ENCODE assay signal across 19 cellular contexts in the genomic region with DNA sequence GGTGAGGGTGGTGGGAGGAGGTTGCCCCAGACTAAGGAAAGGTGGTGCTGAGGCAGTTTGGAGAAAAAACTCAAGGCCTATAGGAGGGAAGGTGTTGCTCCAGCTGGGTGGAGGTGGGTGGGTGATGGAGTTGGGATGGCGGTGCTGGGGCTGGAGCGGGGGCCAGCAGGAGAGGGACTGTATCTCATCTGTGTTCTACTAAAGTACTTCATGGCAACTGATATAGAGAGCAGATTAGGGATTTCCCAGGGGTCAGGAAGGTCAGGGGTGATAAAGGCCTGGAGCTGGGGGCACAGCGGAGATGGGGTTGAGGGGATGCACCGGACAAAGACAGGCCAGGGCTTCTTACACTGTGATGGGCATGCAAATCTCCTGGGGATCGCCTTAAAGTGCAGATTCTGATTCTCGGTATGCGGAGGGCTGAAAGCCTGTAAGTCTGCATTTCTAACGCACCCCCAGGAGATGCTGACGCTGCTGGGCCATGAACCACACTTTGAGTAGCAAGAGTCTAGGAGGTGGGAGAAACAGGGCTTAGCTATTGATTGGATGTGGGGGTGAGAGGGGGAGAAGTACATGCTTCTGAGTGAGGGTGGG. TPM values are rescaled to one million over a fixed set of nuclear protein-coding genes. Genes with fewer than 3 reads are reported as not detected.
DNase-seq lines count a peak whose midpoint lies in the region; ATAC-seq and TF ChIP-seq lines count a peak whose summit lies in the region.
"Had no signal": no experiment of that assay in that cellular context is flagged by ENCODE, and none has a peak within 500 bp of the region (broad histone marks: within the 10 kb centered on the region; RNA-seq: fewer than 3 reads in every experiment).

No MANE protein-coding gene starts in this region.

- H3K27ac Mint-ChIP-seq in natural killer cell treated with Interleukin-12 subunit alpha and Interleukin-12 subunit beta and Interleukin-15 and Interleukin-18, amount 100 ng/mL, for 72 hours, result no peak overlapping the region
- no peak overlapping the region for H3K27ac Mint-ChIP-seq in natural killer cell
- H3K27ac Mint-ChIP-seq: CD8-positive, alpha-beta memory T cell had no signal

- peak; percentile 51 for DNase-seq in natural killer cell treated with Interleukin-12 subunit alpha and Interleukin-12 subunit beta and Interleukin-15 and Interleukin-18, amount 100 ng/mL, for 72 hours (ENCODE audit: low spot score)
- DNase-seq in natural killer cell, result no peak
- DNase-seq in mesenteric fat pad (ENCODE audit: low spot score), result peak; percentile 53
- DNase-seq in sigmoid colon, result peak; percentile 40
- no peak for DNase-seq in GM10266 (ENCODE audit: extremely low spot score)
- no peak for DNase-seq in NCI-H2081 treated with DMSO at 0.1 percent for 48 hours (lab: John Stamatoyannopoulos, UW)
- DNase-seq: ACHN; C1 segment of cervical spinal cord; CD8-positive, alpha-beta memory T cell; KG1; NCI-H1105 treated with DMSO at 0.1 percent for 48 hours; NCI-H1694; NCI-H510A treated with DMSO at 0.1 percent for 48 hours; PC-9; SJCRH30 had no signal

- no peak overlapping the region for H3K4me3 Mint-ChIP-seq in natural killer cell treated with Interleukin-12 subunit alpha and Interleukin-12 subunit beta and Interleukin-15 and Interleukin-18, amount 100 ng/mL, for 72 hours
- H3K4me3 Mint-ChIP-seq in natural killer cell, result no peak overlapping the region
- H3K4me3 Mint-ChIP-seq: CD8-positive, alpha-beta memory T cell had no signal

- H3K36me3 Mint-ChIP-seq in natural killer cell treated with Interleukin-12 subunit alpha and Interleukin-12 subunit beta and Interleukin-15 and Interleukin-18, amount 100 ng/mL, for 72 hours, result no peaks in the 10 kb centered on the region
- no peaks in the 10 kb centered on the region for H3K36me3 Mint-ChIP-seq in natural killer cell
- H3K36me3 Mint-ChIP-seq: CD8-positive, alpha-beta memory T cell had no signal

- H3K4me3 ChIP-seq in sigmoid colon, result no peak overlapping the region
- H3K4me3 ChIP-seq: PC-9, SJCRH30 had no signal

- WGBS in sigmoid colon, 2 donors, result 63 to 74% methylated on average over 9 of the region's 9 CpGs

- TF ChIP-seq CTCF in natural killer cell (IDR thresholded peaks at IDR 0.05) (no peak), sigmoid colon (IDR thresholded peaks at IDR 0.05) (no peak), GM10266 (IDR thresholded peaks at IDR 0.05; ENCODE audit: control insufficient read depth, insufficient read depth, low read depth, missing control alignments) (no peak)

- peaks cover 7 to 9% of the 10 kb centered on the region in 2 donors for H3K27me3 Mint-ChIP-seq in natural killer cell treated with Interleukin-12 subunit alpha and Interleukin-12 subunit beta and Interleukin-15 and Interleukin-18, amount 100 ng/mL, for 72 hours
- H3K27me3 Mint-ChIP-seq in natural killer cell (ENCODE audit: low read depth in 2 of 2), result peaks cover 0 to 8% of the 10 kb centered on the region in 2 donors

- TF ChIP-seq EP300 in sigmoid colon (IDR thresholded peaks at IDR 0.05), result no peak

- H3K4me1 Mint-ChIP-seq in natural killer cell treated with Interleukin-12 subunit alpha and Interleukin-12 subunit beta and Interleukin-15 and Interleukin-18, amount 100 ng/mL, for 72 hours (ENCODE audit: low read depth in 2 of 2), result peaks cover 0 to 3% of the 10 kb centered on the region in 2 donors
- peaks cover 0 to 5% of the 10 kb centered on the region in 2 donors for H3K4me1 Mint-ChIP-seq in natural killer cell

- intact Hi-C loops in natural killer cell (cut with micrococcal nuclease) (no loop called here), sigmoid colon (cut with DNase I) (no loop called here)

- H3K4me1 ChIP-seq in sigmoid colon, result peaks cover 0 to 19% (median 17%) of the 10 kb centered on the region in 4 donors

- peaks cover 0 to 9% (median 0%) of the 10 kb centered on the region in 3 donors for H3K27me3 ChIP-seq in sigmoid colon
- H3K27me3 ChIP-seq: SJCRH30 had no signal

- no peaks in the 10 kb centered on the region for H3K9me3 Mint-ChIP-seq in natural killer cell treated with Interleukin-12 subunit alpha and Interleukin-12 subunit beta and Interleukin-15 and Interleukin-18, amount 100 ng/mL, for 72 hours
- H3K9me3 Mint-ChIP-seq in natural killer cell, result no peaks in the 10 kb centered on the region
- H3K9me3 Mint-ChIP-seq: CD8-positive, alpha-beta memory T cell had no signal

- no peaks in the 10 kb centered on the region for H3K36me3 ChIP-seq in sigmoid colon
- H3K36me3 ChIP-seq: SJCRH30 had no signal

- no peak for ATAC-seq in natural killer cell treated with Interleukin-12 subunit alpha and Interleukin-12 subunit beta and Interleukin-15 and Interleukin-18, amount 100 ng/mL, for 72 hours
- ATAC-seq in natural killer cell (no peak), HG03439 (IDR thresholded peaks at IDR 0.05; ENCODE audit: unreplicated experiment) (no peak)

- no peak overlapping the region for H3K27ac ChIP-seq in sigmoid colon
- H3K27ac ChIP-seq: PC-9, RWPE1, SJCRH30 had no signal

- H3K9me3 ChIP-seq in sigmoid colon, result no peaks in the 10 kb centered on the region
- H3K9me3 ChIP-seq: SJCRH30 had no signal

- TF ChIP-seq POLR2A in sigmoid colon (IDR thresholded peaks at IDR 0.05), result no peak

RNA-seq across cellular contexts. Expression of gene KLHL40, which starts 4.2 kb away (rescaled TPM):
- total RNA-seq in natural killer cell treated with Interleukin-12 subunit alpha and Interleukin-12 subunit beta and Interleukin-15 and Interleukin-18, amount 100 ng/mL, for 72 hours, result not detected
- total RNA-seq in natural killer cell (not detected), mesenteric fat pad (not detected), sigmoid colon (under 1 TPM in 1 of 4 donors, not detected in 3; under 0.01 TPM)
- polyA plus RNA-seq in sigmoid colon, result not detected
- total RNA-seq: CD8-positive, alpha-beta memory T cell; H4; HT-29; PC-9 had no signal
- polyA plus RNA-seq: CD8-positive, alpha-beta memory T cell had no signal

RNA-seq across cellular contexts. Expression of gene HHATL, which starts 13.1 kb away (rescaled TPM):
- total RNA-seq in natural killer cell treated with Interleukin-12 subunit alpha and Interleukin-12 subunit beta and Interleukin-15 and Interleukin-18, amount 100 ng/mL, for 72 hours, result not detected
- not detected for total RNA-seq in natural killer cell
- 0.48 TPM for total RNA-seq in mesenteric fat pad
- not detected for total RNA-seq in sigmoid colon
- polyA plus RNA-seq in sigmoid colon, result 1 to 10 TPM in 1 of 3 donors, under 1 TPM in 1, not detected in 1; 0.31 to 1.4 TPM
- total RNA-seq: CD8-positive, alpha-beta memory T cell; H4; HT-29; PC-9; SJCRH30 had no signal
- polyA plus RNA-seq: CD8-positive, alpha-beta memory T cell had no signal

RNA-seq across cellular contexts. Expression of gene ZBTB47, which starts 36.0 kb away (rescaled TPM):
- total RNA-seq in natural killer cell treated with Interleukin-12 subunit alpha and Interleukin-12 subunit beta and Interleukin-15 and Interleukin-18, amount 100 ng/mL, for 72 hours, result 1 to 10 TPM; 1.9 to 2.7 TPM
- 1 to 10 TPM; 2.1 to 3.0 (median 3.0) TPM for total RNA-seq in natural killer cell
- total RNA-seq in mesenteric fat pad, result 58.2 TPM
- 10 to 100 TPM; 34.9 to 74.8 (median 56.9) TPM for total RNA-seq in sigmoid colon
- 10 to 100 TPM in 1 of 3 donors, 1 to 10 TPM in 2; 6.2 to 21.0 (median 9.5) TPM for polyA plus RNA-seq in sigmoid colon
- polyA plus RNA-seq: CD8-positive, alpha-beta memory T cell had no signal

Comparison
In these comparisons a context has a peak if more than half of its experiments do, and no peak if none do; other contexts are left out.
1. DNase-seq: peak in natural killer cell treated with Interleukin-12 subunit alpha and Interleukin-12 subunit beta and Interleukin-15 and Interleukin-18, amount 100 ng/mL, for 72 hours (single experiment), mesenteric fat pad (single experiment) and sigmoid colon (single experiment); none in natural killer cell (single experiment), GM10266 (single experiment) and NCI-H2081 treated with DMSO at 0.1 percent for 48 hours (single experiment).
2. RNA of gene ZBTB47, which starts 36.0 kb away (total RNA-seq): 34.9 to 74.8 TPM in sigmoid colon and 58.2 TPM in mesenteric fat pad (single experiment); 2.1 to 3.0 TPM in natural killer cell and 1.9 to 2.7 TPM in natural killer cell treated with Interleukin-12 subunit alpha and Interleukin-12 subunit beta and Interleukin-15 and Interleukin-18, amount 100 ng/mL, for 72 hours; every median in the first group is over 4 times any median in the second.